In genomic region chr13:76641056-76641455, GRCh38 we compare ENCODE assay signal across 22 cellular contexts.
DNase-seq lines count a peak whose midpoint lies in the region; ATAC-seq and TF ChIP-seq lines count a peak whose summit lies in the region.
"Had no signal": no experiment of that assay in that cellular context is flagged by ENCODE, and none has a peak within 500 bp of the region (broad histone marks: within the 10 kb centered on the region; RNA-seq: fewer than 3 reads in every experiment).

No MANE protein-coding gene starts in this region.

- H3K27me3 ChIP-seq in A673 (replicated peaks; ENCODE audit: insufficient read depth, low read depth, low read length, poor library complexity) = no peaks in the 10 kb centered on the region
- H3K27me3 ChIP-seq in ovary = no peaks in the 10 kb centered on the region
- H3K27me3 ChIP-seq: BLaER1, esophagus muscularis mucosa, sigmoid colon had no signal

- no peak overlapping the region for H3K4me3 ChIP-seq in A673 (ENCODE audit: low read depth, low read length, poor library complexity, severe bottlenecking)
- no peak overlapping the region for H3K4me3 ChIP-seq in ovary
- H3K4me3 ChIP-seq: BLaER1, esophagus muscularis mucosa, PC-9, sigmoid colon, SK-N-MC had no signal

- no TSS peak for BruUV-seq in A673 (replicated peaks; lab: Mats Ljungman, UMichigan)

- H3K9me3 ChIP-seq in A673 (ENCODE audit: low read depth, low read length, poor library complexity, severe bottlenecking) = no peaks in the 10 kb centered on the region
- H3K9me3 ChIP-seq in ovary = no peaks in the 10 kb centered on the region
- H3K9me3 ChIP-seq: BLaER1, esophagus muscularis mucosa, sigmoid colon had no signal

- no peak for TF ChIP-seq POLR2A in ovary (IDR thresholded peaks at IDR 0.05)

- DNase-seq in A673 (ENCODE audit: low spot score) (peak; percentile 42), NCI-H524 treated with DMSO at 0.1 percent for 48 hours (lab: John Stamatoyannopoulos, UW) (peak; percentile 77), dedifferentiated amniotic fluid mesenchymal stem cell (ENCODE audit: extremely low spot score) (peak; percentile 27), iris pigment epithelial cell (ENCODE audit: low read depth) (peak; percentile 39), ovary (no peak), DMS153 (lab: John Stamatoyannopoulos, UW) (no peak)
- DNase-seq: activated CD4-positive, alpha-beta memory T cell treated with anti-CD3 and anti-CD28 coated beads for 36 hours; activated naive CD4-positive, alpha-beta T cell; activated T-cell treated with anti-CD3 and anti-CD28 coated beads for 4 hours; naive thymus-derived CD8-positive, alpha-beta T cell; NCI-H1417; NCI-H774; PC-9; sigmoid colon had no signal

- intact Hi-C loops in A673 (cut with micrococcal nuclease; ENCODE audit: unreplicated experiment) = no loop called here
- intact Hi-C loops in ovary (cut with DNase I) = no loop called here

- H3K4me1 ChIP-seq in A673 (ENCODE audit: insufficient read depth, low read length, poor library complexity, severe bottlenecking) = peaks cover 7% of the 10 kb centered on the region
- H3K4me1 ChIP-seq in ovary (ENCODE audit: insufficient read depth) = peaks cover 5% of the 10 kb centered on the region

- TF ChIP-seq EP300 in ovary (IDR thresholded peaks at IDR 0.05) = no peak

- H3K36me3 ChIP-seq in A673 (ENCODE audit: insufficient read depth, low read length, poor library complexity, severe bottlenecking) (no peaks in the 10 kb centered on the region), ovary (no peaks in the 10 kb centered on the region)
- H3K36me3 ChIP-seq: BLaER1, esophagus muscularis mucosa, sigmoid colon had no signal

- CTCF ChIA-PET in A673 (lab: Charles Lee) = no interaction called here

- ATAC-seq in GM18861 (IDR thresholded peaks at IDR 0.05; ENCODE audit: unreplicated experiment) (no peak), HG03342 (IDR thresholded peaks at IDR 0.05; ENCODE audit: unreplicated experiment) (no peak)
- ATAC-seq: naive thymus-derived CD8-positive, alpha-beta T cell; WTC11 had no signal

- no peak overlapping the region for H3K27ac ChIP-seq in A673 (ENCODE audit: low read depth, low read length, poor library complexity, severe bottlenecking)
- H3K27ac ChIP-seq in ovary = no peak overlapping the region
- H3K27ac ChIP-seq: BLaER1, HL-60, parathyroid adenoma, PC-9, SK-N-MC had no signal

- 49 to 70% (median 51%) methylated on average over 1 of the region's 1 CpG for WGBS in ovary, 3 donors

- POLR2A ChIA-PET in A673 (lab: Charles Lee; ENCODE audit: low non-redundant PET) = no interaction called here

- TF ChIP-seq CTCF in A673 (conservative IDR thresholded peaks at IDR 0.05; ENCODE audit: low read depth, low read length) (no peak), ovary (IDR thresholded peaks at IDR 0.05) (no peak)

Comparison
In these comparisons a context has a peak if more than half of its experiments do, and no peak if none do; other contexts are left out.
1. DNase-seq: peak in A673 (single experiment), NCI-H524 treated with DMSO at 0.1 percent for 48 hours (single experiment), dedifferentiated amniotic fluid mesenchymal stem cell (single experiment) and iris pigment epithelial cell (single experiment); none in ovary (0 of 5) and DMS153 (single experiment).